Comparison of ENCODE assay signal across 8 cellular contexts in genomic region chr22:21712751-21713427, GRCh38. TPM values are rescaled to one million over a fixed set of nuclear protein-coding genes. Genes with fewer than 3 reads are reported as not detected.
DNase-seq lines count a peak whose midpoint lies in the region; ATAC-seq and TF ChIP-seq lines count a peak whose summit lies in the region.

No MANE protein-coding gene starts in this region.

- H3K27me3 ChIP-seq in lower lobe of right lung (ENCODE audit: low read depth), result no peaks in the 10 kb centered on the region

- ATAC-seq in lower lobe of right lung (peak; percentile 91 to 94), HG03139 (IDR thresholded peaks at IDR 0.05; ENCODE audit: unreplicated experiment) (no peak)

- DNase-seq in NCI-H345 (lab: John Stamatoyannopoulos, UW) (peak; percentile 5), NCI-H345 treated with DMSO at 0.1 percent for 48 hours (lab: John Stamatoyannopoulos, UW; ENCODE audit: unreplicated experiment) (no peak), NCI-H2227 treated with DMSO at 0.1 percent for 48 hours (lab: John Stamatoyannopoulos, UW) (peak; percentile 82), dermis blood vessel endothelial cell (peak; percentile 90), lower lobe of right lung (peak; percentile 63)
- peak; percentile 40 for DNase-seq in activated CD4-positive, alpha-beta T cell treated with anti-CD3 and anti-CD28 coated beads for 1 hour
- DNase-seq in stimulated activated CD4-positive, alpha-beta T cell treated with anti-CD3 and anti-CD28 coated beads, TNF-alpha, amount 100 ng/mL, for 1 hour (ENCODE audit: low read depth in 3 of 3, low spot score in 1 of 3), result peak in 2 of 3 donors; percentile 18 to 19

- intact Hi-C loops in lower lobe of right lung (cut with DNase I), result loop anchor here (10.0 kb wide), 1 partner anchor 222 kb away; no protein-coding TSS in a partner anchor

- peak; percentile 79 for TF ChIP-seq CTCF in lower lobe of right lung (IDR thresholded peaks at IDR 0.05)

- no peaks in the 10 kb centered on the region for H3K9me3 ChIP-seq in lower lobe of right lung

- H3K36me3 ChIP-seq in lower lobe of right lung, result peaks cover 7% of the 10 kb centered on the region

- H3K27ac ChIP-seq in lower lobe of right lung, result no peak overlapping the region

- H3K4me3 ChIP-seq in lower lobe of right lung, result no peak overlapping the region

- peaks cover 11% of the 10 kb centered on the region for H3K4me1 ChIP-seq in lower lobe of right lung

RNA-seq across cellular contexts. Expression of gene YPEL1, which starts 22.7 kb away (rescaled TPM):
- total RNA-seq in dermis blood vessel endothelial cell (5.1 and 7.8 TPM in 2 replicates), lower lobe of right lung (7.6 TPM)

RNA-seq across cellular contexts. Expression of gene PPIL2, which starts 47.1 kb away (rescaled TPM):
- total RNA-seq in dermis blood vessel endothelial cell, result 16.7 and 28.9 TPM in 2 replicates
- 38.1 TPM for total RNA-seq in lower lobe of right lung
